ENCODE assay signal across 16 cellular contexts in genomic region chr19:43229315-43229714, GRCh38. TPM values are rescaled to one million over a fixed set of nuclear protein-coding genes. Genes with fewer than 3 reads are reported as not detected.
A peak's percentile ranks its signal among the peaks of the same experiment; 100 is the strongest.
DNase-seq lines count a peak whose midpoint lies in the region; ATAC-seq, FAIRE-seq and TF ChIP-seq lines count a peak whose summit lies in the region.
"Had no signal": no experiment of that assay in that cellular context is flagged by ENCODE, and none has a peak within 500 bp of the region (broad histone marks: within the 10 kb centered on the region; RNA-seq: fewer than 3 reads in every experiment).

No MANE protein-coding gene starts in this region.

- DNase-seq in AG04450 (ENCODE audit: low read depth, low spot score): no peak
- DNase-seq in H54 (ENCODE audit: insufficient read length, low spot score): no peak
- peak; percentile 26 for DNase-seq in NCI-H69 (lab: John Stamatoyannopoulos, UW)
- peak; percentile 41 for DNase-seq in dermis blood vessel endothelial cell
- DNase-seq in activated naive CD4-positive, alpha-beta T cell treated with Interleukin-2 at 50 U/mL for 16 hours: no peak
- DNase-seq in tibial artery: no peak
- DNase-seq: activated gamma-delta T cell, C1 segment of cervical spinal cord, cerebellar nuclear complex, NCI-H1417, NCI-H526 treated with DMSO at 0.1 percent for 48 hours, right cardiac atrium had no signal

- intact Hi-C loops in tibial artery (cut with DNase I; ENCODE audit: low total_unique reads): no loop called here

- CTCF ChIA-PET in AG04450 (lab: Charles Lee): no interaction called here

- TF ChIP-seq CTCF in AG04450 (IDR thresholded peaks at IDR 0.05; ENCODE audit: low read depth, low read length) (peak; percentile 26), tibial artery (IDR thresholded peaks at IDR 0.05) (no peak)

- FAIRE-seq in H54 (lab: Jason Lieb, UNC): peak; percentile 98

- ATAC-seq in GM18868 (IDR thresholded peaks at IDR 0.05; ENCODE audit: unreplicated experiment) (no peak), GM18909 (IDR thresholded peaks at IDR 0.05; ENCODE audit: poor library complexity, unreplicated experiment) (no peak)
- ATAC-seq: right cardiac atrium had no signal

- H3K27ac ChIP-seq in AG04450 (ENCODE audit: low read depth, low read length) (no peak overlapping the region), tibial artery (no peak overlapping the region)
- H3K27ac ChIP-seq: esophagus muscularis mucosa had no signal

- H3K27me3 ChIP-seq in AG04450 (ENCODE audit: control insufficient read depth, insufficient read depth, low read length) (no peaks in the 10 kb centered on the region), tibial artery (no peaks in the 10 kb centered on the region)
- H3K27me3 ChIP-seq: esophagus muscularis mucosa had no signal

- H3K9me3 ChIP-seq in AG04450 (ENCODE audit: control insufficient read depth, insufficient read depth, low read length): peaks cover 17% of the 10 kb centered on the region; the same call in 1 of the 2 replicates
- H3K9me3 ChIP-seq in tibial artery: peaks cover 0 to 27% (median 0%) of the 10 kb centered on the region in 3 donors

- TF ChIP-seq POLR2A in H54 (IDR thresholded peaks at IDR 0.05; ENCODE audit: low read depth, low read length): no peak

- POLR2A ChIA-PET in AG04450 (lab: Yijun Ruan, JAX): no interaction called here

- H3K4me3 ChIP-seq in AG04450 (ENCODE audit: low read depth, low read length): no peak overlapping the region
- no peak overlapping the region for H3K4me3 ChIP-seq in tibial artery
- H3K4me3 ChIP-seq: esophagus muscularis mucosa had no signal

- H3K36me3 ChIP-seq in tibial artery: no peaks in the 10 kb centered on the region
- H3K36me3 ChIP-seq: esophagus muscularis mucosa had no signal

- no peaks in the 10 kb centered on the region for H3K4me1 ChIP-seq in tibial artery
- H3K4me1 ChIP-seq: esophagus muscularis mucosa had no signal

RNA-seq across cellular contexts. Expression of gene PSG4, which starts 23.9 kb away (rescaled TPM):
- polyA plus RNA-seq in AG04450 (2011; rRNA removed): 0.56 and 0.84 TPM in 2 replicates
- polyA minus RNA-seq in AG04450 (2011; rRNA and poly(A)+ RNA removed): 0.69 TPM in 1 of 2 replicates, not detected in the other
- 0.14 TPM in 1 of 2 replicates, not detected in the other for total RNA-seq in dermis blood vessel endothelial cell
- total RNA-seq: activated CD4-positive, alpha-beta T cell treated with anti-CD3 and anti-CD28 coated beads, Interleukin-2, amount 10 ng/mL, durations not matched to agents 24 days and 14 days; right cardiac atrium had no signal
- polyA plus RNA-seq: right cardiac atrium had no signal

RNA-seq across cellular contexts. Expression of gene PSG9, which starts 40.0 kb away (rescaled TPM):
- 0.79 and 1.1 TPM in 2 replicates for polyA plus RNA-seq in AG04450 (2011; rRNA removed)
- 0.35 and 0.51 TPM in 2 replicates for polyA minus RNA-seq in AG04450 (2011; rRNA and poly(A)+ RNA removed)
- 0.19 TPM in 1 of 2 replicates, not detected in the other for total RNA-seq in dermis blood vessel endothelial cell
- total RNA-seq: activated CD4-positive, alpha-beta T cell treated with anti-CD3 and anti-CD28 coated beads, Interleukin-2, amount 10 ng/mL, durations not matched to agents 24 days and 14 days; esophagus muscularis mucosa; right cardiac atrium had no signal
- polyA plus RNA-seq: right cardiac atrium had no signal

RNA-seq across cellular contexts. Expression of gene PSG5, which starts 43.0 kb away (rescaled TPM):
- polyA plus RNA-seq in AG04450 (2011; rRNA removed): 115 and 135 TPM in 2 replicates
- 36.9 and 46.6 TPM in 2 replicates for polyA minus RNA-seq in AG04450 (2011; rRNA and poly(A)+ RNA removed)
- 0.09 TPM in 1 of 2 replicates, not detected in the other for total RNA-seq in dermis blood vessel endothelial cell
- total RNA-seq: activated CD4-positive, alpha-beta T cell treated with anti-CD3 and anti-CD28 coated beads, Interleukin-2, amount 10 ng/mL, durations not matched to agents 24 days and 14 days; esophagus muscularis mucosa; right cardiac atrium had no signal
- polyA plus RNA-seq: right cardiac atrium had no signal

Comparison
In these comparisons a context has a peak if more than half of its experiments do, and no peak if none do; other contexts are left out.
1. DNase-seq: peak in NCI-H69 (single experiment) and dermis blood vessel endothelial cell (single experiment); none in AG04450 (single experiment), H54 (single experiment), activated naive CD4-positive, alpha-beta T cell treated with Interleukin-2 at 50 U/mL for 16 hours (single experiment) and tibial artery (0 of 2).